Comparison of ENCODE assay signal across 1 cellular context in genomic region chr17:78031435-78031834, GRCh38.
TF ChIP-seq lines count a peak whose summit lies in the region.

No MANE protein-coding gene starts in this region.

TF ChIP-seq in IMR-90, 13 proteins besides CTCF, POLR2A, EP300 and RAD21 (continued from another document):
- TF ChIP-seq RFX5 (IDR thresholded peaks at IDR 0.05; ENCODE audit: low read depth, low read length), result no peak
- TF ChIP-seq CEBPB (IDR thresholded peaks at IDR 0.05; ENCODE audit: low read depth, low read length), result no peak
